15 cellular contexts compared by ENCODE assay signal in the genomic region with DNA sequence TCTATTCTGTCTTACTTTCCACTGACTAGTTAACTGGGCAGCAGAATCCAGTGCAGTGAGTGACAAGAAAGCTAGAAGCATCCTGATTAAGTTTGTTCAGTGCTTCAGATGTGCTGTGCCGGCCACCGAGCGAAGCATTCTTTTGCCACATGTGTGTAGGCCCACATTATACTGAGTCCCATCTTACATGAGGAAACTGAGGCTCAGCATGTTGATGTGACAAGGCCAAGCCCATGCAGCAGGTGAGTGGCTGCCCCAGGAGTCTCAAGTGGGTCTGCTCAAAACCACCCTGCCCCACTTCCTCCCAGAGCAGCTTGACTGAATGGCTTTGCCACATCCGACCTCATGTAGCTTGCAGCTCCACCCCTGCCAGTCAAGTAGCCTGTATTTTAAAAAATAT. TPM values are rescaled to one million over a fixed set of nuclear protein-coding genes. Genes with fewer than 3 reads are reported as not detected.
DNase-seq lines count a peak whose midpoint lies in the region; ATAC-seq, FAIRE-seq and TF ChIP-seq lines count a peak whose summit lies in the region.
"Had no signal": no experiment of that assay in that cellular context is flagged by ENCODE, and none has a peak within 500 bp of the region (broad histone marks: within the 10 kb centered on the region; RNA-seq: fewer than 3 reads in every experiment).

No MANE protein-coding gene starts in this region.

- 76 to 94% (median 84%) methylated on average over 4 of the region's 4 CpGs for WGBS in small intestine, 3 donors

- peaks cover 50% of the 10 kb centered on the region for H3F3A ChIP-seq in SU-DHL-6 (ENCODE audit: insufficient read depth)
- H3F3A ChIP-seq in GM23338 (replicated peaks; ENCODE audit: low read depth), result no peaks in the 10 kb centered on the region

- no peaks in the 10 kb centered on the region for H3K9me3 ChIP-seq in SU-DHL-6 (ENCODE audit: insufficient read depth, low read length)
- no peaks in the 10 kb centered on the region for H3K9me3 ChIP-seq in small intestine (ENCODE audit: control insufficient read depth, low read depth)
- H3K9me3 ChIP-seq: ascending aorta had no signal

- H3K4me3 ChIP-seq in SU-DHL-6 (ENCODE audit: insufficient read depth, low read length, poor library complexity, severe bottlenecking), result no peak overlapping the region
- H3K4me3 ChIP-seq in small intestine (ENCODE audit: low read depth in 1 of 2, low read length in 2 of 2), result no peak overlapping the region
- H3K4me3 ChIP-seq in GM23338, result no peak overlapping the region
- H3K4me3 ChIP-seq: ascending aorta, lung had no signal

- peaks cover 31% of the 10 kb centered on the region; the same call in 1 of the 2 replicates for H3K36me3 ChIP-seq in SU-DHL-6 (ENCODE audit: low read length)
- no peaks in the 10 kb centered on the region for H3K36me3 ChIP-seq in small intestine (ENCODE audit: control insufficient read depth in 2 of 2, insufficient read depth in 2 of 2, low read length in 2 of 2)
- no peaks in the 10 kb centered on the region for H3K36me3 ChIP-seq in GM23338 (ENCODE audit: insufficient read depth)
- H3K36me3 ChIP-seq: ascending aorta had no signal

- no peaks in the 10 kb centered on the region for H3K27me3 Mint-ChIP-seq in activated T-helper 17 cell treated with anti-CD3 and anti-CD28 coated beads, Interleukin-2, amount 50 U/mL, for 72 hours
- H3K27me3 Mint-ChIP-seq in GM23338 (ENCODE audit: insufficient read depth, low read depth, poor library complexity), result peaks cover 7% of the 10 kb centered on the region

- H2AFZ ChIP-seq in SU-DHL-6 (ENCODE audit: low read depth, low read length, severe bottlenecking), result no peak overlapping the region
- H2AFZ ChIP-seq in GM23338, result no peak overlapping the region
- H2AFZ ChIP-seq: parathyroid adenoma had no signal

- no peak overlapping the region for H3K4me2 ChIP-seq in SU-DHL-6 (ENCODE audit: low read depth, low read length, poor library complexity, severe bottlenecking)
- H3K4me2 ChIP-seq in GM23338, result no peak overlapping the region

- H3K9ac ChIP-seq in SU-DHL-6 (ENCODE audit: low read length), result no peak overlapping the region
- H3K9ac ChIP-seq: parathyroid adenoma had no signal

- H3K9me2 ChIP-seq in SU-DHL-6 (replicated peaks; ENCODE audit: insufficient read depth, low read length), result no peaks in the 10 kb centered on the region
- 0 out of 2 replicates have a peak, but pooled peaks cover 4% of the 10 kb centered on the region for H3K9me2 ChIP-seq in GM23338 (ENCODE audit: insufficient read depth)

- peaks cover 50% of the 10 kb centered on the region for H3K4me1 Mint-ChIP-seq in activated T-helper 17 cell treated with anti-CD3 and anti-CD28 coated beads, Interleukin-2, amount 50 U/mL, for 72 hours
- H3K4me1 Mint-ChIP-seq in GM23338, result peaks cover 9% of the 10 kb centered on the region

- no peaks in the 10 kb centered on the region for H3K4me1 ChIP-seq in small intestine (ENCODE audit: control insufficient read depth in 2 of 2, insufficient read depth in 1 of 2, low read depth in 1 of 2, low read length in 1 of 2)
- H3K4me1 ChIP-seq in GM23338 (ENCODE audit: insufficient read depth), result peaks cover 9% of the 10 kb centered on the region
- H3K4me1 ChIP-seq: ascending aorta, parathyroid adenoma had no signal

- H3K4me3 Mint-ChIP-seq in activated T-helper 17 cell treated with anti-CD3 and anti-CD28 coated beads, Interleukin-2, amount 50 U/mL, for 72 hours, result peak overlapping the region; percentile 85
- no peak overlapping the region for H3K4me3 Mint-ChIP-seq in GM23338
- H3K4me3 Mint-ChIP-seq: endodermal cell had no signal

- no peak for TF ChIP-seq CTCF in SU-DHL-6 (IDR thresholded peaks at IDR 0.05; ENCODE audit: insufficient read depth, low read length, poor library complexity, severe bottlenecking)
- TF ChIP-seq CTCF in GM23338 (conservative IDR thresholded peaks at IDR 0.05; ENCODE audit: low read depth in 2 of 2), result no peak

- H3K79me2 ChIP-seq in SU-DHL-6 (ENCODE audit: insufficient read depth, low read length) (peaks cover 25% of the 10 kb centered on the region), GM23338 (replicated peaks; ENCODE audit: insufficient read depth) (no peaks in the 10 kb centered on the region)
- H3K79me2 ChIP-seq: parathyroid adenoma had no signal

- peak overlapping the region; percentile 81 for H3K27ac Mint-ChIP-seq in activated T-helper 17 cell treated with anti-CD3 and anti-CD28 coated beads, Interleukin-2, amount 50 U/mL, for 72 hours
- H3K27ac Mint-ChIP-seq in GM23338, result no peak overlapping the region
- H3K27ac Mint-ChIP-seq: endodermal cell had no signal

- peak; percentile 53 for DNase-seq in small intestine
- no peak for DNase-seq in GM23338 (ENCODE audit: low spot score)
- DNase-seq in SIG-M5 (lab: John Stamatoyannopoulos, UW), result no peak
- DNase-seq: Calu3, endodermal cell, hippocampal formation, NCI-H1694 treated with DMSO at 0.1 percent for 48 hours, trophoblast cell had no signal

- no peak for FAIRE-seq in small intestine (lab: Jason Lieb, UNC)

- ATAC-seq in activated T-helper 17 cell treated with anti-CD3 and anti-CD28 coated beads, Interleukin-2, amount 50 U/mL, for 72 hours (replicated peaks), result peak; percentile 28
- ATAC-seq in GM18517 (IDR thresholded peaks at IDR 0.05; ENCODE audit: unreplicated experiment) (no peak), GM23338 (no peak)

- peaks cover 58% of the 10 kb centered on the region for H3K36me3 Mint-ChIP-seq in activated T-helper 17 cell treated with anti-CD3 and anti-CD28 coated beads, Interleukin-2, amount 50 U/mL, for 72 hours (ENCODE audit: low read depth)
- H3K36me3 Mint-ChIP-seq in GM23338 (ENCODE audit: low read depth), result peaks cover 12% of the 10 kb centered on the region

- H4K20me1 ChIP-seq in SU-DHL-6 (ENCODE audit: low read depth, low read length) (peaks cover 17% of the 10 kb centered on the region), GM23338 (replicated peaks; ENCODE audit: insufficient read depth) (no peaks in the 10 kb centered on the region)

- peak; percentile 57 for TF ChIP-seq POLR2A in GM19193 (IDR thresholded peaks at IDR 0.05; ENCODE audit: extremely low read depth, insufficient read depth, insufficient read length)

- H3K27ac ChIP-seq in SU-DHL-6 (ENCODE audit: low read depth, low read length) (peak overlapping the region; percentile 34; the same call in 1 of the 2 replicates), small intestine (ENCODE audit: low read depth in 1 of 2, low read length in 1 of 2) (no peak overlapping the region), GM23338 (ENCODE audit: low read depth) (no peak overlapping the region)
- H3K27ac ChIP-seq: ascending aorta, parathyroid adenoma had no signal

- no peaks in the 10 kb centered on the region for H3K27me3 ChIP-seq in SU-DHL-6 (ENCODE audit: low read length)
- no peaks in the 10 kb centered on the region for H3K27me3 ChIP-seq in small intestine (ENCODE audit: control insufficient read depth in 2 of 2, insufficient read depth in 2 of 2, low read length in 2 of 2)
- no peaks in the 10 kb centered on the region for H3K27me3 ChIP-seq in GM23338 (ENCODE audit: insufficient read depth)
- H3K27me3 ChIP-seq: ascending aorta had no signal

- peaks cover 5% of the 10 kb centered on the region for H3K9me3 Mint-ChIP-seq in activated T-helper 17 cell treated with anti-CD3 and anti-CD28 coated beads, Interleukin-2, amount 50 U/mL, for 72 hours
- peaks cover 2% of the 10 kb centered on the region; the same call in 1 of the 3 replicates for H3K9me3 Mint-ChIP-seq in GM23338

TF ChIP-seq in GM23338, 12 proteins besides CTCF, POLR2A, EP300 and RAD21 (continues in another document):
- TF ChIP-seq JUNB (IDR thresholded peaks at IDR 0.05; ENCODE audit: unreplicated experiment) (no peak), ZNF331 (CRISPR knock-in tag; IDR thresholded peaks at IDR 0.05; ENCODE audit: low read depth) (no peak), EZH2 (IDR thresholded peaks at IDR 0.05; ENCODE audit: low read depth, unreplicated experiment) (no peak)

RNA-seq across cellular contexts. Expression of gene RHOH, which starts 50.5 kb away (rescaled TPM):
- total RNA-seq in activated T-helper 17 cell treated with anti-CD3 and anti-CD28 coated beads, Interleukin-2, amount 50 U/mL, for 72 hours, result 100 to 1,000 TPM; 107 to 117 TPM
- polyA plus RNA-seq in small intestine (10 to 100 TPM in 1 of 3 donors, 1 to 10 TPM in 2; 3.6 to 11.6 (median 3.8) TPM), GM23338 (2016; fragmentation: Nextera tagmentation; extraction: Ambion mirVana) (1.8 and 2.2 TPM in 2 replicates)
- total RNA-seq in GM23338 (2014; rRNA removed; shearing (Covaris generic)), result 2.7 and 3.7 TPM in 2 replicates
- total RNA-seq: ascending aorta, Calu3 had no signal

Comparison
In these comparisons a context has a peak if more than half of its experiments do, and no peak if none do; other contexts are left out.
1. RNA of gene RHOH, which starts 50.5 kb away (total RNA-seq): 107 to 117 TPM in activated T-helper 17 cell treated with anti-CD3 and anti-CD28 coated beads, Interleukin-2, amount 50 U/mL, for 72 hours; 2.7 to 3.7 TPM in GM23338; every median in the first group is over 10 times any median in the second.